30 cellular contexts compared by ENCODE assay signal in genomic region chr13:97360610-97361009, GRCh38.
"Had no signal": no experiment of that assay in that cellular context is flagged by ENCODE, and none has a peak within 500 bp of the region (broad histone marks: within the 10 kb centered on the region; RNA-seq: fewer than 3 reads in every experiment).

No MANE protein-coding gene starts in this region.

- H3K27ac Mint-ChIP-seq: activated CD4-positive, alpha-beta memory T cell treated with anti-CD3 and anti-CD28 coated beads, Interleukin-2, amount 10 ng/mL, durations not matched to agents 7 days and 5 days; activated CD4-positive, alpha-beta T cell treated with anti-CD3 and anti-CD28 coated beads for 36 hours; activated CD4-positive, alpha-beta T cell treated with anti-CD3 and anti-CD28 coated beads, Interleukin-2, amount 10 ng/mL, durations not matched to agents 24 days and 14 days; activated naive CD8-positive, alpha-beta T cell; activated T-helper 17 cell treated with anti-CD3 and anti-CD28 coated beads, Interleukin-2, amount 50 U/mL, for 72 hours; dendritic cell treated with granulocyte-macrophage colony-stimulating factor and Interleukin-4, amounts not matched to agents 40 ng/mL and 50 ng/mL, for 4 days; effector memory CD8-positive, alpha-beta T cell had no signal

- ATAC-seq: activated CD4-positive, alpha-beta T cell treated with anti-CD3 and anti-CD28 coated beads for 36 hours; activated T-cell treated with anti-CD3 and anti-CD28 coated beads, Interleukin-2, amount 50 U/mL, for 4 hours; activated T-helper 17 cell treated with anti-CD3 and anti-CD28 coated beads, Interleukin-2, amount 50 U/mL, for 72 hours; effector memory CD8-positive, alpha-beta T cell; foreskin keratinocyte; gastrocnemius medialis; heart left ventricle had no signal

- DNase-seq: activated CD4-positive, alpha-beta memory T cell treated with anti-CD3 and anti-CD28 coated beads, Interleukin-2, amount 10 ng/mL, durations not matched to agents 7 days and 5 days; activated CD4-positive, alpha-beta T cell treated with anti-CD3 and anti-CD28 coated beads for 36 hours; activated CD4-positive, CD25-positive, alpha-beta regulatory T cell; activated CD4-positive, CD25-positive, alpha-beta regulatory T cell treated with anti-CD3 and anti-CD28 coated beads, Interleukin-2, amount 50 U/mL, for 72 hours; activated CD8-positive, alpha-beta memory T cell treated with anti-CD3 and anti-CD28 coated beads for 24 hours; activated effector memory CD4-positive, alpha-beta T cell treated with Interleukin-2 at 50 U/mL for 16 hours; activated gamma-delta T cell treated with Interleukin-2 at 50 U/mL for 16 hours; activated naive CD4-positive, alpha-beta T cell treated with anti-CD3 and anti-CD28 coated beads, Interleukin-2, amount 50 U/mL, for 16 hours; activated naive CD4-positive, alpha-beta T cell treated with Interleukin-2 at 50 U/mL for 16 hours; activated T-cell treated with anti-CD3 and anti-CD28 coated beads, Interleukin-2, amount 50 U/mL, for 4 hours; amniotic stem cell; anterior cingulate cortex; brain microvascular endothelial cell; effector CD4-positive, alpha-beta T cell; effector memory CD8-positive, alpha-beta T cell; erythroblast; foreskin keratinocyte; gastrocnemius medialis; glutamatergic neuron; heart left ventricle; T-helper 2 cell had no signal

- H3K27me3 ChIP-seq: brain microvascular endothelial cell, esophagus muscularis mucosa, foreskin keratinocyte, gastrocnemius medialis, heart left ventricle had no signal

- H3K27me3 Mint-ChIP-seq: activated CD4-positive, alpha-beta memory T cell treated with anti-CD3 and anti-CD28 coated beads, Interleukin-2, amount 10 ng/mL, durations not matched to agents 7 days and 5 days; activated CD4-positive, alpha-beta T cell treated with anti-CD3 and anti-CD28 coated beads for 36 hours; activated CD4-positive, alpha-beta T cell treated with anti-CD3 and anti-CD28 coated beads, Interleukin-2, amount 10 ng/mL, durations not matched to agents 24 days and 14 days; activated naive CD8-positive, alpha-beta T cell; activated T-helper 17 cell treated with anti-CD3 and anti-CD28 coated beads, Interleukin-2, amount 50 U/mL, for 72 hours; central memory CD8-positive, alpha-beta T cell; dendritic cell treated with granulocyte-macrophage colony-stimulating factor and Interleukin-4, amounts not matched to agents 40 ng/mL and 50 ng/mL, for 4 days; effector memory CD8-positive, alpha-beta T cell had no signal

- H3K4me3 ChIP-seq: coronary artery, esophagus muscularis mucosa, gastrocnemius medialis, heart left ventricle had no signal

- H3K4me3 Mint-ChIP-seq: activated CD4-positive, alpha-beta memory T cell treated with anti-CD3 and anti-CD28 coated beads, Interleukin-2, amount 10 ng/mL, durations not matched to agents 7 days and 5 days; activated CD4-positive, alpha-beta T cell treated with anti-CD3 and anti-CD28 coated beads for 36 hours; activated CD4-positive, alpha-beta T cell treated with anti-CD3 and anti-CD28 coated beads, Interleukin-2, amount 10 ng/mL, durations not matched to agents 24 days and 14 days; activated naive CD8-positive, alpha-beta T cell; activated T-cell treated with anti-CD3 and anti-CD28 coated beads, Interleukin-2, amount 50 U/mL, for 4 hours; activated T-helper 17 cell treated with anti-CD3 and anti-CD28 coated beads, Interleukin-2, amount 50 U/mL, for 72 hours; central memory CD8-positive, alpha-beta T cell; dendritic cell treated with granulocyte-macrophage colony-stimulating factor and Interleukin-4, amounts not matched to agents 40 ng/mL and 50 ng/mL, for 4 days; effector memory CD8-positive, alpha-beta T cell had no signal

- H3K27ac ChIP-seq: brain microvascular endothelial cell, coronary artery, esophagus muscularis mucosa, foreskin keratinocyte, gastrocnemius medialis, heart left ventricle had no signal

- H3K9me3 ChIP-seq: esophagus muscularis mucosa, gastrocnemius medialis, heart left ventricle had no signal

- H3K4me1 Mint-ChIP-seq: activated CD4-positive, alpha-beta memory T cell treated with anti-CD3 and anti-CD28 coated beads, Interleukin-2, amount 10 ng/mL, durations not matched to agents 7 days and 5 days had no signal

- H3K9me3 Mint-ChIP-seq: activated CD4-positive, alpha-beta memory T cell treated with anti-CD3 and anti-CD28 coated beads, Interleukin-2, amount 10 ng/mL, durations not matched to agents 7 days and 5 days; activated CD4-positive, alpha-beta T cell treated with anti-CD3 and anti-CD28 coated beads, Interleukin-2, amount 10 ng/mL, durations not matched to agents 24 days and 14 days; activated T-cell treated with anti-CD3 and anti-CD28 coated beads, Interleukin-2, amount 50 U/mL, for 4 hours; activated T-helper 17 cell treated with anti-CD3 and anti-CD28 coated beads, Interleukin-2, amount 50 U/mL, for 72 hours; central memory CD8-positive, alpha-beta T cell; dendritic cell treated with granulocyte-macrophage colony-stimulating factor and Interleukin-4, amounts not matched to agents 40 ng/mL and 50 ng/mL, for 4 days; effector memory CD8-positive, alpha-beta T cell had no signal

- FAIRE-seq: astrocyte, bronchial epithelial cell had no signal

- H3K4me1 ChIP-seq: foreskin keratinocyte had no signal
